8 cellular contexts compared by ENCODE assay signal in genomic region chr12:121839106-121839992, GRCh38. TPM values are rescaled to one million over a fixed set of nuclear protein-coding genes. Genes with fewer than 3 reads are reported as not detected.
DNase-seq lines count a peak whose midpoint lies in the region; ATAC-seq lines count a peak whose summit lies in the region.

No MANE protein-coding gene starts in this region.

- no peaks in the 10 kb centered on the region for H3K27me3 ChIP-seq in CD8-positive, alpha-beta memory T cell (ENCODE audit: insufficient read depth, low read length, poor library complexity, severe bottlenecking)
- no peaks in the 10 kb centered on the region for H3K27me3 ChIP-seq in endocrine pancreas (ENCODE audit: control insufficient read depth, insufficient read depth, low read length)

- DNase-seq in CD8-positive, alpha-beta memory T cell: peak; percentile 99 to 100 (median 99)
- peak; percentile 98 for DNase-seq in HPDE6-E6E7 (ENCODE audit: extremely low spot score)
- peak; percentile 92 for DNase-seq in NK-92 (lab: John Stamatoyannopoulos, UW; ENCODE audit: unreplicated experiment)
- peak; percentile 99 for DNase-seq in activated CD8-positive, alpha-beta memory T cell treated with anti-CD3 and anti-CD28 coated beads for 48 hours (ENCODE audit: low read depth in 2 of 3, low spot score in 2 of 3)
- peak; percentile 100 for DNase-seq in mesenteric fat pad (ENCODE audit: low spot score)
- DNase-seq in stimulated activated CD8-positive, alpha-beta memory T cell treated with anti-CD3 and anti-CD28 coated beads, Interleukin-15, amount 100 ng/mL, for 1 hour (ENCODE audit: low read depth): peak; percentile 99

- peaks cover 8% of the 10 kb centered on the region for H3K4me1 ChIP-seq in CD8-positive, alpha-beta memory T cell (ENCODE audit: insufficient read depth, low read length)
- H3K4me1 ChIP-seq in endocrine pancreas (ENCODE audit: control insufficient read depth, insufficient read depth, low read length): no peaks in the 10 kb centered on the region

- H3K9me3 ChIP-seq in CD8-positive, alpha-beta memory T cell (ENCODE audit: low read length): no peaks in the 10 kb centered on the region
- no peaks in the 10 kb centered on the region for H3K9me3 ChIP-seq in endocrine pancreas (ENCODE audit: control insufficient read depth, low read length)

- ATAC-seq in GM19455 (IDR thresholded peaks at IDR 0.05; ENCODE audit: unreplicated experiment): peak; percentile 94

- H3K4me3 Mint-ChIP-seq in CD8-positive, alpha-beta memory T cell: peak overlapping the region; percentile 85 to 100 (median 98)

- H3K27me3 Mint-ChIP-seq in CD8-positive, alpha-beta memory T cell: no peaks in the 10 kb centered on the region

- peak overlapping the region; percentile 68 for H3K27ac ChIP-seq in CD8-positive, alpha-beta memory T cell (ENCODE audit: low read depth, low read length)

- H3K9ac ChIP-seq in endocrine pancreas (ENCODE audit: control insufficient read depth, insufficient read depth, low read length): peak overlapping the region; percentile 15

- H3K4me1 Mint-ChIP-seq in CD8-positive, alpha-beta memory T cell: peaks cover 15 to 18% (median 15%) of the 10 kb centered on the region in 3 donors

- H3K9me3 Mint-ChIP-seq in CD8-positive, alpha-beta memory T cell: no peaks in the 10 kb centered on the region

- H3K36me3 Mint-ChIP-seq in CD8-positive, alpha-beta memory T cell: peaks cover 0 to 5% (median 0%) of the 10 kb centered on the region in 3 donors

- peak overlapping the region; percentile 82 for H3K4me3 ChIP-seq in CD8-positive, alpha-beta memory T cell (ENCODE audit: low read length)
- peak overlapping the region; percentile 60 for H3K4me3 ChIP-seq in endocrine pancreas (ENCODE audit: control insufficient read depth, insufficient read depth, low read length)

- peak overlapping the region in 7 of 8 donors; percentile 81 to 95 (median 90) for H3K27ac Mint-ChIP-seq in CD8-positive, alpha-beta memory T cell

- H3K36me3 ChIP-seq in CD8-positive, alpha-beta memory T cell (ENCODE audit: insufficient read depth, low read length): no peaks in the 10 kb centered on the region
- H3K36me3 ChIP-seq in endocrine pancreas (ENCODE audit: control insufficient read depth, insufficient read depth, low read length): no peaks in the 10 kb centered on the region

- POLR2A ChIA-PET in CD8-positive, alpha-beta memory T cell (lab: Charles Lee): interaction anchor here (0.5 to 1.3 kb wide), 4 partner anchors 41 to 62 kb away, joined by 3 to 5 read pairs (median 4); no protein-coding TSS in a partner anchor

- CTCF ChIA-PET in CD8-positive, alpha-beta memory T cell (lab: Charles Lee): interaction anchor here (1.0 to 5.4 kb wide), 10 partner anchors 12 to 141 kb away, joined by 3 to 45 read pairs (median 3); partner anchors contain the start of genes PSMD9, RHOF and TMEM120B

RNA-seq across cellular contexts. Expression of gene HPD, which starts 19.3 kb away (rescaled TPM):
- not detected for total RNA-seq in CD8-positive, alpha-beta memory T cell
- polyA plus RNA-seq in CD8-positive, alpha-beta memory T cell: not detected
- 2.2 TPM for total RNA-seq in mesenteric fat pad

RNA-seq across cellular contexts. Expression of gene SETD1B, which starts 35.5 kb away (rescaled TPM):
- total RNA-seq in CD8-positive, alpha-beta memory T cell: 10 to 100 TPM; 31.3 to 31.9 TPM
- polyA plus RNA-seq in CD8-positive, alpha-beta memory T cell: 2.4 TPM
- 20.7 TPM for total RNA-seq in mesenteric fat pad

RNA-seq across cellular contexts. Expression of gene RHOF, which starts 45.9 kb away (rescaled TPM):
- 100 to 1,000 TPM; 145 to 152 TPM for total RNA-seq in CD8-positive, alpha-beta memory T cell
- polyA plus RNA-seq in CD8-positive, alpha-beta memory T cell: 139 TPM
- total RNA-seq in mesenteric fat pad: 6.1 TPM

RNA-seq across cellular contexts. Expression of gene PSMD9, which starts 49.2 kb away (rescaled TPM):
- 10 to 100 TPM; 83.7 to 89.9 TPM for total RNA-seq in CD8-positive, alpha-beta memory T cell
- polyA plus RNA-seq in CD8-positive, alpha-beta memory T cell: 99.3 TPM
- total RNA-seq in mesenteric fat pad: 54.7 TPM

Comparison
In these comparisons a context has a peak if more than half of its experiments do, and no peak if none do; other contexts are left out.
1. Peak in every context shown above with its lines: DNase-seq, ATAC-seq, H3K4me3 ChIP-seq and H3K27ac ChIP-seq.
2. RNA of gene RHOF, which starts 45.9 kb away (total RNA-seq): 145 to 152 TPM in CD8-positive, alpha-beta memory T cell; 6.1 TPM in mesenteric fat pad (single experiment); every median in the first group is over 10 times any median in the second.